In genomic region chr2:144324446-144325045, GRCh38 we compare ENCODE assay signal across 8 cellular contexts.
DNase-seq lines count a peak whose midpoint lies in the region; ATAC-seq and TF ChIP-seq lines count a peak whose summit lies in the region.

No MANE protein-coding gene starts in this region.

- H3K27me3 ChIP-seq in PC-9 (ENCODE audit: insufficient read depth, low read depth), result no peaks in the 10 kb centered on the region

- peak; percentile 30 to 58 for DNase-seq in PC-9
- no peak for DNase-seq in mesothelial cell of epicardium (ENCODE audit: low spot score in 2 of 2, unreplicated experiment in 2 of 2)
- DNase-seq in COR-L47 (lab: John Stamatoyannopoulos, UW), result no peak
- no peak for DNase-seq in dermis blood vessel endothelial cell
- no peak for DNase-seq in mesenteric fat pad (ENCODE audit: low spot score)
- no peak for DNase-seq in omental fat pad (ENCODE audit: low spot score)

- peaks cover 14% of the 10 kb centered on the region for H3K4me1 ChIP-seq in PC-9 (replicated peaks; ENCODE audit: insufficient read depth)

- H3F3A ChIP-seq in PC-9 (ENCODE audit: insufficient read depth, low read depth), result peaks cover 10% of the 10 kb centered on the region; the same call in 1 of the 2 replicates

- H3K27me3 Mint-ChIP-seq in mesothelial cell of epicardium (ENCODE audit: low read depth), result no peaks in the 10 kb centered on the region

- peak overlapping the region; percentile 6 for H3K27ac Mint-ChIP-seq in mesothelial cell of epicardium

- peaks cover 16% of the 10 kb centered on the region for H3K36me3 Mint-ChIP-seq in mesothelial cell of epicardium

- H3K4me1 Mint-ChIP-seq in mesothelial cell of epicardium, result peaks cover 20% of the 10 kb centered on the region

- no peaks in the 10 kb centered on the region for H3K9me2 ChIP-seq in PC-9 (ENCODE audit: insufficient read depth)

- no peaks in the 10 kb centered on the region for H3K9me3 ChIP-seq in PC-9 (ENCODE audit: insufficient read depth, low read depth)

- H3K27ac ChIP-seq in PC-9, result peak overlapping the region; percentile 16

- intact Hi-C loops in PC-9 (cut with micrococcal nuclease; ENCODE audit: unreplicated experiment), result no loop called here

- CTCF ChIA-PET in PC-9 (lab: Charles Lee), result interaction anchor here (0.6 to 0.7 kb wide), 2 partner anchors 40 to 566 kb away, joined by 4 to 5 read pairs; no protein-coding TSS in a partner anchor

- POLR2A ChIA-PET in PC-9 (lab: Charles Lee; ENCODE audit: unreplicated experiment), result no interaction called here

- no peak overlapping the region for H3K4me3 ChIP-seq in PC-9

- H3K9me3 Mint-ChIP-seq in mesothelial cell of epicardium, result peaks cover 11% of the 10 kb centered on the region

- no peak overlapping the region for H3K4me3 Mint-ChIP-seq in mesothelial cell of epicardium

- H4K20me1 ChIP-seq in PC-9 (ENCODE audit: insufficient read depth), result no peaks in the 10 kb centered on the region

- H2AFZ ChIP-seq in PC-9, result no peak overlapping the region

- no TSS peak for BruUV-seq in PC-9 (replicated peaks; lab: Mats Ljungman, UMichigan)

- TF ChIP-seq CTCF in PC-9 (conservative IDR thresholded peaks at IDR 0.05) (no peak), mesothelial cell of epicardium (IDR thresholded peaks at IDR 0.05; ENCODE audit: unreplicated experiment) (no peak), omental fat pad (IDR thresholded peaks at IDR 0.05) (no peak)

- H3K79me2 ChIP-seq in PC-9 (ENCODE audit: low read depth), result peaks cover 4% of the 10 kb centered on the region; the same call in 1 of the 2 replicates

- H3K4me2 ChIP-seq in PC-9, result peak overlapping the region; percentile 29; the same call in 1 of the 2 replicates

- H3K36me3 ChIP-seq in PC-9 (ENCODE audit: low read depth), result no peaks in the 10 kb centered on the region

- ATAC-seq in GM18867 (IDR thresholded peaks at IDR 0.05; ENCODE audit: unreplicated experiment) (peak; percentile 31), GM21825 (IDR thresholded peaks at IDR 0.05; ENCODE audit: unreplicated experiment) (peak; percentile 39), omental fat pad (ENCODE audit: low FRiP score) (no peak)

Comparison
In these comparisons a context has a peak if more than half of its experiments do, and no peak if none do; other contexts are left out.
1. DNase-seq: peak in PC-9 (2 of 2); none in mesothelial cell of epicardium (0 of 2), COR-L47 (single experiment), dermis blood vessel endothelial cell (single experiment), mesenteric fat pad (single experiment) and omental fat pad (single experiment).